In genomic region chr15:31223478-31224350, GRCh38 we compare ENCODE assay signal across 11 cellular contexts.
A peak's percentile ranks its signal among the peaks of the same experiment; 100 is the strongest.
DNase-seq lines count a peak whose midpoint lies in the region; ATAC-seq and TF ChIP-seq lines count a peak whose summit lies in the region.
"Had no signal": no experiment of that assay in that cellular context is flagged by ENCODE, and none has a peak within 500 bp of the region (broad histone marks: within the 10 kb centered on the region; RNA-seq: fewer than 3 reads in every experiment).

No MANE protein-coding gene starts in this region.

- no peak overlapping the region for H3K4me3 Mint-ChIP-seq in osteocyte (ENCODE audit: unreplicated experiment)

- peak overlapping the region in 9 of 11 experiments; percentile 1 to 65 (median 45); a peak in 15 of 22 replicates for H3K9ac ChIP-seq in BLaER1 treated with 17β-estradiol and CSF1 and Interleukin-3, amounts not matched to agents 10 nM and 100 nM

- H3K27ac Mint-ChIP-seq in osteocyte (ENCODE audit: unreplicated experiment): peak overlapping the region; percentile 50

- peaks cover 27% of the 10 kb centered on the region for H3K4me1 Mint-ChIP-seq in osteocyte (ENCODE audit: unreplicated experiment)

- TF ChIP-seq CTCF in fibroblast of villous mesenchyme (IDR thresholded peaks at IDR 0.05; ENCODE audit: insufficient read depth, low read depth, low read length) (no peak), osteocyte (IDR thresholded peaks at IDR 0.05) (no peak)

- no peaks in the 10 kb centered on the region for H3K27me3 ChIP-seq in BLaER1 treated with 17β-estradiol and CSF1 and Interleukin-3, amounts not matched to agents 10 nM and 100 nM
- H3K27me3 ChIP-seq in HAP-1 (ENCODE audit: low read depth): no peaks in the 10 kb centered on the region

- no peaks in the 10 kb centered on the region for H3K36me3 ChIP-seq in BLaER1 treated with 17β-estradiol and CSF1 and Interleukin-3, amounts not matched to agents 10 nM and 100 nM
- no peaks in the 10 kb centered on the region for H3K36me3 ChIP-seq in HAP-1 (replicated peaks)

- peaks cover 55 to 93% (median 73%) of the 10 kb centered on the region in 10 experiments for H3K4me1 ChIP-seq in BLaER1 treated with 17β-estradiol and CSF1 and Interleukin-3, amounts not matched to agents 10 nM and 100 nM
- H3K4me1 ChIP-seq in HAP-1: no peaks in the 10 kb centered on the region

- peak overlapping the region in 3 of 10 experiments; percentile 10 to 55 (median 16); a peak in 3 of 20 replicates for H3K4me3 ChIP-seq in BLaER1 treated with 17β-estradiol and CSF1 and Interleukin-3, amounts not matched to agents 10 nM and 100 nM
- H3K4me3 ChIP-seq in fibroblast of villous mesenchyme (ENCODE audit: low read depth, low read length) (peak overlapping the region; percentile 13), HAP-1 (no peak overlapping the region)

- H3K36me3 Mint-ChIP-seq in osteocyte (ENCODE audit: unreplicated experiment): no peaks in the 10 kb centered on the region

- in situ Hi-C loops in HAP-1 (cut with MboI; ENCODE audit: low sequenced_read_pairs): no loop called here

- H4K20me1 ChIP-seq in BLaER1 treated with 17β-estradiol and CSF1 and Interleukin-3, amounts not matched to agents 10 nM and 100 nM: no peaks in the 10 kb centered on the region

- peaks cover 0 to 15% (median 8%) of the 10 kb centered on the region in 11 experiments; a peak in 12 of 22 replicates for H3K9me3 ChIP-seq in BLaER1 treated with 17β-estradiol and CSF1 and Interleukin-3, amounts not matched to agents 10 nM and 100 nM (replicated peaks in 1 of 11)
- H3K9me3 ChIP-seq in HAP-1: no peaks in the 10 kb centered on the region

- ATAC-seq in HG02610 (IDR thresholded peaks at IDR 0.05; ENCODE audit: unreplicated experiment): no peak
- no peak for ATAC-seq in GM19452 (IDR thresholded peaks at IDR 0.05; ENCODE audit: unreplicated experiment)

- peak overlapping the region; percentile 3 to 78 (median 58); a peak in 19 of 22 replicates for H3K27ac ChIP-seq in BLaER1 treated with 17β-estradiol and CSF1 and Interleukin-3, amounts not matched to agents 10 nM and 100 nM

- peaks cover 16% of the 10 kb centered on the region for H3K27me3 Mint-ChIP-seq in osteocyte (ENCODE audit: unreplicated experiment)

- peak overlapping the region; percentile 83 to 97 (median 86) for H3K4me2 ChIP-seq in BLaER1 treated with 17β-estradiol and CSF1 and Interleukin-3, amounts not matched to agents 10 nM and 100 nM

- H3K9me3 Mint-ChIP-seq in osteocyte (ENCODE audit: unreplicated experiment): no peaks in the 10 kb centered on the region

- DNase-seq in NCI-H1092 treated with DMSO at 0.1 percent for 48 hours (lab: John Stamatoyannopoulos, UW) (peak; percentile 13), fibroblast of villous mesenchyme (ENCODE audit: low read depth) (peak; percentile 14), osteocyte (ENCODE audit: extremely low spot score, unreplicated experiment) (no peak), NK-92 (lab: John Stamatoyannopoulos, UW; ENCODE audit: unreplicated experiment) (no peak), HAP-1 (ENCODE audit: low spot score in 2 of 2) (no peak)
- DNase-seq: effector CD8-positive, alpha-beta T cell; NCI-H2107; SHP77 had no signal

Comparison
In these comparisons a context has a peak if more than half of its experiments do, and no peak if none do; other contexts are left out.
1. DNase-seq: peak in NCI-H1092 treated with DMSO at 0.1 percent for 48 hours (single experiment) and fibroblast of villous mesenchyme (single experiment); none in osteocyte (single experiment), NK-92 (single experiment) and HAP-1 (0 of 2).